Comparison of ENCODE assay signal across 15 cellular contexts in genomic region chr6:168163096-168163731, GRCh38.
DNase-seq lines count a peak whose midpoint lies in the region; ATAC-seq and TF ChIP-seq lines count a peak whose summit lies in the region.
"Had no signal": no experiment of that assay in that cellular context is flagged by ENCODE, and none has a peak within 500 bp of the region (broad histone marks: within the 10 kb centered on the region; RNA-seq: fewer than 3 reads in every experiment).

No MANE protein-coding gene starts in this region.

- POLR2A ChIA-PET in activated CD4-positive, alpha-beta memory T cell treated with anti-CD3 and anti-CD28 coated beads, Interleukin-2, amount 10 ng/mL, durations not matched to agents 7 days and 5 days (lab: Charles Lee) = no interaction called here

- H3K36me3 ChIP-seq in adrenal gland (replicated peaks in 1 of 2) = no peaks in the 10 kb centered on the region

- H3K79me1 ChIP-seq in H9 (ENCODE audit: insufficient read depth, low read depth, low read length, poor library complexity, severe bottlenecking) = no peaks in the 10 kb centered on the region

- no peak overlapping the region for H4K5ac ChIP-seq in H9 (ENCODE audit: insufficient read length, low read depth, low read length)

- H3K56ac ChIP-seq in H9 (ENCODE audit: insufficient read length, low read depth, low read length) = no peak overlapping the region

- no peak overlapping the region for H3K4me3 ChIP-seq in adrenal gland
- H3K4me3 ChIP-seq: coronary artery had no signal

- no peak overlapping the region for H4K8ac ChIP-seq in H9 (replicated peaks; ENCODE audit: insufficient read length, low read depth, low read length)

- no peak for ATAC-seq in GM18873 (IDR thresholded peaks at IDR 0.05; ENCODE audit: low FRiP score, unreplicated experiment)

- no peaks in the 10 kb centered on the region for H4K20me1 ChIP-seq in H9 (ENCODE audit: control insufficient read depth, insufficient read depth, insufficient read length)

- no peak overlapping the region for H3K27ac ChIP-seq in H9 (ENCODE audit: insufficient read length, low read depth, low read length)
- H3K27ac ChIP-seq in adrenal gland = no peak overlapping the region
- H3K27ac ChIP-seq: coronary artery, parathyroid adenoma had no signal

- H3K9me3 Mint-ChIP-seq in H9 = peaks cover 0 to 6% of the 10 kb centered on the region in 2 experiments; a peak in 3 of 5 replicates
- peaks cover 11% of the 10 kb centered on the region for H3K9me3 Mint-ChIP-seq in activated CD4-positive, alpha-beta memory T cell treated with anti-CD3 and anti-CD28 coated beads, Interleukin-2, amount 10 ng/mL, durations not matched to agents 7 days and 5 days
- H3K9me3 Mint-ChIP-seq: CD4-positive, alpha-beta T cell had no signal

- H3K4me1 ChIP-seq in H9 (ENCODE audit: insufficient read depth, low read length) (no peaks in the 10 kb centered on the region; the same call in 1 of the 2 replicates), adrenal gland (replicated peaks in 1 of 2) (peaks cover 0 to under 1% of the 10 kb centered on the region in 2 donors)
- H3K4me1 ChIP-seq: parathyroid adenoma had no signal

- no peak overlapping the region for H2BK15ac ChIP-seq in H9 (ENCODE audit: low read depth, low read length)

- TF ChIP-seq POLR2A in adrenal gland (IDR thresholded peaks at IDR 0.05) = no peak

- DNase-seq in H9 (peak; percentile 14), adrenal gland (peak in 5 of 7 donors; percentile 32 to 90 (median 70)), left kidney (ENCODE audit: low read depth, low spot score) (peak; percentile 49), retina (peak; percentile 76), RKO (ENCODE audit: low spot score) (no peak), foreskin melanocyte (no peak)
- DNase-seq in activated CD4-positive, alpha-beta memory T cell treated with anti-CD3 and anti-CD28 coated beads, Interleukin-2, amount 10 ng/mL, durations not matched to agents 7 days and 5 days = no peak
- DNase-seq: CD4-positive, alpha-beta T cell; MV-4-11; stimulated activated CD4-positive, alpha-beta T cell treated with anti-CD3 and anti-CD28 coated beads, Interleukin-4, amount 100 ng/mL, for 1 hour; stimulated activated naive CD4-positive, alpha-beta T cell treated with Interleukin-2 at 50 U/mL for 16 hours had no signal

- no peaks in the 10 kb centered on the region for H3K79me2 ChIP-seq in H9 (ENCODE audit: insufficient read depth, low read length)
- H3K79me2 ChIP-seq: parathyroid adenoma had no signal

- no peak overlapping the region for H2AFZ ChIP-seq in H9 (ENCODE audit: low read length)
- H2AFZ ChIP-seq: parathyroid adenoma had no signal

- no peak overlapping the region for H3K4me2 ChIP-seq in H9 (ENCODE audit: insufficient read depth, insufficient read length, low read length)

- H2BK12ac ChIP-seq in H9 (ENCODE audit: insufficient read length, low read depth, low read length) = no peak overlapping the region

- H3K23ac ChIP-seq in H9 (ENCODE audit: insufficient read length, low read depth, low read length) = no peak overlapping the region

- no peak overlapping the region for H3K18ac ChIP-seq in H9 (ENCODE audit: insufficient read length, low read depth, low read length)

- intact Hi-C loops in adrenal gland (cut with DNase I) = no loop called here

- CTCF ChIA-PET in activated CD4-positive, alpha-beta memory T cell treated with anti-CD3 and anti-CD28 coated beads, Interleukin-2, amount 10 ng/mL, durations not matched to agents 7 days and 5 days (lab: Charles Lee) = interaction anchor here (0.6 kb wide), 1 partner anchor 135 kb away, joined by 3 read pairs; no protein-coding TSS in a partner anchor

- no peak for TF ChIP-seq CTCF in H9 (conservative IDR thresholded peaks at IDR 0.05)
- no peak for TF ChIP-seq CTCF in adrenal gland (IDR thresholded peaks at IDR 0.05)

- H3K4ac ChIP-seq in H9 (ENCODE audit: low read depth, low read length) = no peak overlapping the region

- no CpG with 5 or more reads among the region's 14 CpGs for WGBS in H9 (ENCODE audit: extremely low coverage, insufficient read length, low lambda C conversion rate)
- WGBS in adrenal gland, 4 donors = 54 to 67% (median 66%) methylated on average over 13 to 14 of the region's 14 CpGs

- H3K27me3 ChIP-seq in H9 (ENCODE audit: insufficient read depth, low read length) = no peaks in the 10 kb centered on the region
- no peaks in the 10 kb centered on the region for H3K27me3 ChIP-seq in adrenal gland

- H4K91ac ChIP-seq in H9 (ENCODE audit: insufficient read length, low read depth, low read length) = peak overlapping the region; percentile 39

- no peak overlapping the region for H3T11ph ChIP-seq in H9 (ENCODE audit: low read length)

- H3K14ac ChIP-seq in H9 (ENCODE audit: insufficient read depth, low read length) = no peak overlapping the region

- H3K9me3 ChIP-seq in H9 (ENCODE audit: control insufficient read depth, low read depth, low read length) (no peaks in the 10 kb centered on the region), adrenal gland (replicated peaks in 1 of 3) (no peaks in the 10 kb centered on the region)

- H2AK5ac ChIP-seq in H9 (ENCODE audit: insufficient read length, low read length) = no peak overlapping the region

- no peak overlapping the region for H2BK120ac ChIP-seq in H9 (ENCODE audit: low read depth, low read length, poor library complexity, severe bottlenecking)

- H3K9ac ChIP-seq in H9 (ENCODE audit: extremely low read depth, insufficient read length, low read length) = no peak overlapping the region
- H3K9ac ChIP-seq: parathyroid adenoma had no signal

- peaks cover 12% of the 10 kb centered on the region for H3K27me3 Mint-ChIP-seq in H9 (ENCODE audit: low read depth)
- no peaks in the 10 kb centered on the region for H3K27me3 Mint-ChIP-seq in activated CD4-positive, alpha-beta memory T cell treated with anti-CD3 and anti-CD28 coated beads, Interleukin-2, amount 10 ng/mL, durations not matched to agents 7 days and 5 days

- H2BK5ac ChIP-seq in H9 (ENCODE audit: insufficient read length, low read length) = no peak overlapping the region

- peak overlapping the region in 1 of 3 experiments; percentile 78; a peak in 3 of 7 replicates for H3K27ac Mint-ChIP-seq in H9
- H3K27ac Mint-ChIP-seq in activated CD4-positive, alpha-beta memory T cell treated with anti-CD3 and anti-CD28 coated beads, Interleukin-2, amount 10 ng/mL, durations not matched to agents 7 days and 5 days = no peak overlapping the region
- H3K27ac Mint-ChIP-seq: activated naive CD8-positive, alpha-beta T cell; CD4-positive, alpha-beta T cell had no signal

- no peak overlapping the region for H2BK20ac ChIP-seq in H9 (ENCODE audit: low read depth, low read length, poor library complexity, severe bottlenecking)

- peak overlapping the region in 1 of 2 experiments; percentile 32; a peak in 1 of 5 replicates for H3K4me3 Mint-ChIP-seq in H9
- no peak overlapping the region for H3K4me3 Mint-ChIP-seq in activated CD4-positive, alpha-beta memory T cell treated with anti-CD3 and anti-CD28 coated beads, Interleukin-2, amount 10 ng/mL, durations not matched to agents 7 days and 5 days
- H3K4me3 Mint-ChIP-seq: activated naive CD8-positive, alpha-beta T cell; CD4-positive, alpha-beta T cell had no signal

- peaks cover 35 to 38% of the 10 kb centered on the region in 2 experiments for H3K4me1 Mint-ChIP-seq in H9
- no peaks in the 10 kb centered on the region for H3K4me1 Mint-ChIP-seq in activated CD4-positive, alpha-beta memory T cell treated with anti-CD3 and anti-CD28 coated beads, Interleukin-2, amount 10 ng/mL, durations not matched to agents 7 days and 5 days

- H3K23me2 ChIP-seq in H9 (ENCODE audit: insufficient read length, low read depth, low read length, poor library complexity, severe bottlenecking) = no peaks in the 10 kb centered on the region

- peaks cover 0 to 7% (median 0%) of the 10 kb centered on the region in 3 experiments; a peak in 2 of 7 replicates for H3K36me3 Mint-ChIP-seq in H9 (ENCODE audit: insufficient read depth in 1 of 3, low read depth in 3 of 3)
- no peaks in the 10 kb centered on the region for H3K36me3 Mint-ChIP-seq in activated CD4-positive, alpha-beta memory T cell treated with anti-CD3 and anti-CD28 coated beads, Interleukin-2, amount 10 ng/mL, durations not matched to agents 7 days and 5 days (ENCODE audit: low read depth)
- H3K36me3 Mint-ChIP-seq: activated naive CD8-positive, alpha-beta T cell had no signal

Comparison
In these comparisons a context has a peak if more than half of its experiments do, and no peak if none do; other contexts are left out.
1. DNase-seq: peak in H9 (single experiment), adrenal gland (5 of 7), left kidney (single experiment) and retina (single experiment); none in RKO (single experiment), foreskin melanocyte (single experiment) and activated CD4-positive, alpha-beta memory T cell treated with anti-CD3 and anti-CD28 coated beads, Interleukin-2, amount 10 ng/mL, durations not matched to agents 7 days and 5 days (single experiment).